8 cellular contexts compared by ENCODE assay signal in the genomic region with DNA sequence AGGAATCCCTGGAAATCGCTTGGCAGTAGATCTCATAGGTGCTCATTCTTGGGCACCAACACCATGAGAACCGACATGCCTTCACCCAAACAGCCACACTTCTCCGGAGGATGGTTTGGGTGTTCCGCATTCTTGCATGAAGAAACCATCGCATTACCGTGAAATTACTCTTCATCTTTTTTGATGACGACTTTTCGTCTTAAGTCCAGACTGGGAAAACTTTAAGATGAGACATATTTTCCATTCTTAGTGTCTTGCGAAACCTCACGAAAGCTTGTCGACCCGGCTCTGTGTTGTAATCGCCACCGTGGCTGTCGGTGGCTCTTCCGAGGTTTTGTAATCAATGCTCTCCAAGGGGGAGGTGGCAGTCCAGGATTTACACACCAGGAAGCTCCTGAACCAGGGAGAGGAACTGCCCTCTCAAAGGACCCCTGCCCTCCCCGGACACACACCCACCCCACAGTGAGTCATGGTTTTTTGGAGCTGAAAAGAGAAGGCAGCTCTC. TPM values are rescaled to one million over a fixed set of nuclear protein-coding genes. Genes with fewer than 3 reads are reported as not detected.
DNase-seq lines count a peak whose midpoint lies in the region; ATAC-seq and TF ChIP-seq lines count a peak whose summit lies in the region.

No MANE protein-coding gene starts in this region.

- 33 to 58% methylated on average over 17 of the region's 17 CpGs for WGBS in upper lobe of left lung, 2 donors

- no peaks in the 10 kb centered on the region for H3K27me3 ChIP-seq in ACC112 (ENCODE audit: insufficient read depth, low read length)
- H3K27me3 ChIP-seq in upper lobe of left lung = no peaks in the 10 kb centered on the region

- no peak overlapping the region for H2AFZ ChIP-seq in ACC112 (ENCODE audit: low read length, unreplicated experiment)

- H3K4me1 Mint-ChIP-seq in activated naive CD8-positive, alpha-beta T cell treated with anti-CD3 and anti-CD28 coated beads for 36 hours = peaks cover 37% of the 10 kb centered on the region

- H3K4me1 ChIP-seq in ACC112 (ENCODE audit: control insufficient read depth, insufficient read depth, low read length, unreplicated experiment) = peaks cover 21% of the 10 kb centered on the region
- H3K4me1 ChIP-seq in upper lobe of left lung = peaks cover 33 to 53% (median 37%) of the 10 kb centered on the region in 4 donors

- H3K36me3 Mint-ChIP-seq in activated naive CD8-positive, alpha-beta T cell treated with anti-CD3 and anti-CD28 coated beads for 36 hours = peaks cover 8% of the 10 kb centered on the region

- peak overlapping the region; percentile 53 for H3K4me3 Mint-ChIP-seq in activated naive CD8-positive, alpha-beta T cell treated with anti-CD3 and anti-CD28 coated beads for 36 hours

- ATAC-seq in upper lobe of left lung (ENCODE audit: low FRiP score in 2 of 2) (peak; percentile 53 to 73), GM18907 (IDR thresholded peaks at IDR 0.05; ENCODE audit: unreplicated experiment) (no peak)

- H3K27ac ChIP-seq in ACC112 (ENCODE audit: low read depth, low read length) = peak overlapping the region; percentile 99
- H3K27ac ChIP-seq in upper lobe of left lung = peak overlapping the region; percentile 98 to 100 (median 98)

- no peak overlapping the region for H3K27ac Mint-ChIP-seq in activated naive CD8-positive, alpha-beta T cell treated with anti-CD3 and anti-CD28 coated beads for 36 hours

- peak in 1 of 4 donors; percentile 75 for TF ChIP-seq POLR2A in upper lobe of left lung (IDR thresholded peaks at IDR 0.05)

- H3K9me3 ChIP-seq in upper lobe of left lung = no peaks in the 10 kb centered on the region

- DNase-seq in HT1080 (ENCODE audit: low read depth) (peak; percentile 54), kidney tubule cell (ENCODE audit: low spot score) (peak; percentile 56), upper lobe of left lung (peak in 1 of 2 donors; percentile 91), islet precursor cell (no peak), NCI-H1694 (lab: John Stamatoyannopoulos, UW) (no peak)
- no peak for DNase-seq in activated naive CD8-positive, alpha-beta T cell treated with anti-CD3 and anti-CD28 coated beads for 36 hours

- H3K36me3 ChIP-seq in ACC112 (ENCODE audit: insufficient read depth, low read length) (no peaks in the 10 kb centered on the region), upper lobe of left lung (peaks cover 0 to 5% (median 0%) of the 10 kb centered on the region in 4 donors)

- no peak for TF ChIP-seq CTCF in upper lobe of left lung (IDR thresholded peaks at IDR 0.05)

- H3K9me3 Mint-ChIP-seq in activated naive CD8-positive, alpha-beta T cell treated with anti-CD3 and anti-CD28 coated beads for 36 hours = no peaks in the 10 kb centered on the region

- no peaks in the 10 kb centered on the region for H3K27me3 Mint-ChIP-seq in activated naive CD8-positive, alpha-beta T cell treated with anti-CD3 and anti-CD28 coated beads for 36 hours

- H3K79me2 ChIP-seq in ACC112 (ENCODE audit: control insufficient read depth, insufficient read depth, low read length, unreplicated experiment) = peaks cover 28% of the 10 kb centered on the region

- H3K4me3 ChIP-seq in ACC112 (ENCODE audit: low read depth, low read length) (peak overlapping the region; percentile 87), upper lobe of left lung (peak overlapping the region in 3 of 4 donors; percentile 80 to 83 (median 81))

- TF ChIP-seq EP300 in upper lobe of left lung (IDR thresholded peaks at IDR 0.05) = peak; percentile 40 to 95 (median 81)

RNA-seq across cellular contexts. Expression of a gene that starts 1.7 kb away (rescaled TPM):
- total RNA-seq in HT1080 (2014; rRNA removed; shearing (Covaris generic)) = 12.0 and 13.7 TPM in 2 replicates
- 16.2 and 16.3 TPM in 2 replicates for polyA plus RNA-seq in HT1080 (2015; cell fraction: cytosol; rRNA removed)
- 18.5 and 20.5 TPM in 2 replicates for polyA plus RNA-seq in HT1080 (2015; cell fraction: nucleus; rRNA removed)
- total RNA-seq in activated naive CD8-positive, alpha-beta T cell treated with anti-CD3 and anti-CD28 coated beads for 36 hours = 10 to 100 TPM; 13.9 to 14.5 TPM
- 100 to 1,000 TPM in 2 of 6 donors, 10 to 100 TPM in 4; 79.2 to 194 (median 94.6) TPM for total RNA-seq in upper lobe of left lung

RNA-seq across cellular contexts. Expression of a gene that starts 44.1 kb away (rescaled TPM):
- total RNA-seq in HT1080 (2014; rRNA removed; shearing (Covaris generic)) = 12.6 and 13.9 TPM in 2 replicates
- 23.7 and 37.4 TPM in 2 replicates for polyA plus RNA-seq in HT1080 (2015; cell fraction: cytosol; rRNA removed)
- 50.3 and 53.0 TPM in 2 replicates for polyA plus RNA-seq in HT1080 (2015; cell fraction: nucleus; rRNA removed)
- 10 to 100 TPM; 37.2 to 37.5 TPM for total RNA-seq in activated naive CD8-positive, alpha-beta T cell treated with anti-CD3 and anti-CD28 coated beads for 36 hours
- total RNA-seq in upper lobe of left lung = 10 to 100 TPM; 15.7 to 20.9 (median 17.2) TPM

Comparison
In these comparisons a context has a peak if more than half of its experiments do, and no peak if none do; other contexts are left out.
1. DNase-seq: peak in HT1080 (single experiment) and kidney tubule cell (single experiment); none in activated naive CD8-positive, alpha-beta T cell treated with anti-CD3 and anti-CD28 coated beads for 36 hours (single experiment), islet precursor cell (single experiment) and NCI-H1694 (single experiment).